Comparison of ENCODE assay signal across 11 cellular contexts in genomic region chr12:9868951-9869306, GRCh38. TPM values are rescaled to one million over a fixed set of nuclear protein-coding genes. Genes with fewer than 3 reads are reported as not detected.
DNase-seq lines count a peak whose midpoint lies in the region; ATAC-seq, FAIRE-seq and TF ChIP-seq lines count a peak whose summit lies in the region.
"Had no signal": no experiment of that assay in that cellular context is flagged by ENCODE, and none has a peak within 500 bp of the region (broad histone marks: within the 10 kb centered on the region; RNA-seq: fewer than 3 reads in every experiment).

No MANE protein-coding gene starts in this region.

- H3K79me2 ChIP-seq in HepG2 (ENCODE audit: insufficient read depth, low read length), result no peaks in the 10 kb centered on the region
- H3K79me2 ChIP-seq in K562 (ENCODE audit: control insufficient read depth, insufficient read depth, low read length), result no peaks in the 10 kb centered on the region

- TF ChIP-seq RAD21 in liver (IDR thresholded peaks at IDR 0.05), result no peak
- no peak for TF ChIP-seq RAD21 in HepG2 (CRISPR knock-in tag; IDR thresholded peaks at IDR 0.05)
- TF ChIP-seq RAD21 in K562 (CRISPR knock-in tag; conservative IDR thresholded peaks at IDR 0.05 in 1 of 2, IDR thresholded peaks at IDR 0.05 in 1 of 2), result no peak

- H3K27ac ChIP-seq in liver (ENCODE audit: low read depth in 1 of 2, low read length in 2 of 2) (peak overlapping the region; percentile 89), HepG2 (ENCODE audit: extremely low read length, insufficient read depth, low read length) (no peak overlapping the region), K562 (ENCODE audit: extremely low read depth, low read depth, low read length) (peak overlapping the region; percentile 43; the same call in 2 of the 3 replicates), muscle layer of colon (ENCODE audit: low read depth, low read length) (no peak overlapping the region)
- H3K27ac ChIP-seq: cardiac muscle cell had no signal

- H3K4me1 ChIP-seq in liver (ENCODE audit: control insufficient read depth in 4 of 4, insufficient read depth in 4 of 4, low read length in 3 of 4), result peaks cover 0 to 3% (median 2%) of the 10 kb centered on the region in 4 donors
- H3K4me1 ChIP-seq in HepG2 (ENCODE audit: insufficient read depth, low read length), result peaks cover 6% of the 10 kb centered on the region; the same call in 1 of the 2 replicates
- no peaks in the 10 kb centered on the region; a peak in 1 of 5 replicates for H3K4me1 ChIP-seq in K562 (replicated peaks in 1 of 2; ENCODE audit: control insufficient read depth in 2 of 2, insufficient read depth in 2 of 2, low read length in 2 of 2)
- H3K4me1 ChIP-seq in muscle layer of colon (ENCODE audit: insufficient read depth, low read length), result no peaks in the 10 kb centered on the region

- TF ChIP-seq CTCF in liver (IDR thresholded peaks at IDR 0.05; ENCODE audit: low read depth, low read length, missing input control) (no peak), HepG2 (CRISPR knock-in tag; IDR thresholded peaks at IDR 0.05) (no peak), K562 (IDR thresholded peaks at IDR 0.05 in 2 of 3, conservative IDR thresholded peaks at IDR 0.05 in 1 of 3; ENCODE audit: insufficient read depth in 2 of 3, low read depth in 1 of 3, low read length in 3 of 3) (no peak), GM13977 (IDR thresholded peaks at IDR 0.05; ENCODE audit: extremely low read depth, insufficient read depth, missing control alignments) (no peak), type B pancreatic cell (conservative IDR thresholded peaks at IDR 0.05) (no peak)

- no peak overlapping the region for H3K4me3 Mint-ChIP-seq in type B pancreatic cell

- TF ChIP-seq EP300 in HepG2 (IDR thresholded peaks at IDR 0.05; ENCODE audit: low read depth in 2 of 2, low read length in 2 of 2) (no peak), HepG2 (CRISPR knock-in tag; IDR thresholded peaks at IDR 0.05; ENCODE audit: borderline replicate concordance) (no peak), K562 (IDR thresholded peaks at IDR 0.05; ENCODE audit: low read length) (no peak)

- intact Hi-C loops in HepG2 (cut with micrococcal nuclease; ENCODE audit: unreplicated experiment) (no loop called here), K562 (cut with micrococcal nuclease) (no loop called here)

- no peak overlapping the region for H2AFZ ChIP-seq in HepG2 (ENCODE audit: low read length)
- H2AFZ ChIP-seq in K562 (ENCODE audit: low read depth, low read length), result peak overlapping the region; percentile 61

- H3K27me3 ChIP-seq in liver (ENCODE audit: control insufficient read depth in 4 of 4, insufficient read depth in 4 of 4, low read length in 3 of 4) (no peaks in the 10 kb centered on the region), HepG2 (ENCODE audit: control insufficient read depth in 1 of 2, insufficient read depth in 2 of 2, low read length in 2 of 2) (no peaks in the 10 kb centered on the region), K562 (ENCODE audit: control insufficient read depth in 2 of 2, insufficient read depth in 2 of 2, low read length in 2 of 2) (no peaks in the 10 kb centered on the region), muscle layer of colon (ENCODE audit: control insufficient read depth in 1 of 2, insufficient read depth in 2 of 2, low read length in 2 of 2) (no peaks in the 10 kb centered on the region)
- H3K27me3 ChIP-seq: cardiac muscle cell had no signal

- H3K4me1 Mint-ChIP-seq in type B pancreatic cell (ENCODE audit: unreplicated experiment), result peaks cover 3% of the 10 kb centered on the region

- H3K4me3 ChIP-seq in liver (ENCODE audit: low read depth in 1 of 3, low read length in 3 of 3) (peak overlapping the region; percentile 60 to 67 (median 63)), HepG2 (replicated peaks in 1 of 3; ENCODE audit: insufficient read depth in 1 of 3, low read depth in 2 of 3, low read length in 3 of 3) (no peak overlapping the region), K562 (peak overlapping the region; percentile 24), muscle layer of colon (ENCODE audit: low read depth in 1 of 2, low read length in 2 of 2) (peak overlapping the region; percentile 47 to 69)
- H3K4me3 ChIP-seq: cardiac muscle cell had no signal

- peak overlapping the region; percentile 79 to 97 for H3K9ac ChIP-seq in liver (ENCODE audit: low read depth in 1 of 2, low read length in 2 of 2)
- no peak overlapping the region for H3K9ac ChIP-seq in HepG2 (ENCODE audit: insufficient read depth, low read depth, low read length)
- H3K9ac ChIP-seq in K562 (ENCODE audit: insufficient read depth in 1 of 2, low read depth in 2 of 2, low read length in 2 of 2), result peak overlapping the region in 1 of 2 experiments; percentile 60; a peak in 2 of 4 replicates
- no peak overlapping the region for H3K9ac ChIP-seq in muscle layer of colon (ENCODE audit: low read length)

- H3K9me3 Mint-ChIP-seq in type B pancreatic cell, result no peaks in the 10 kb centered on the region

- H3K27ac Mint-ChIP-seq in type B pancreatic cell, result no peak overlapping the region

- no peak for ATAC-seq in HepG2
- ATAC-seq in K562, result no peak

- H3K27me3 Mint-ChIP-seq in type B pancreatic cell, result no peaks in the 10 kb centered on the region

- DNase-seq in HepG2 (ENCODE audit: low spot score) (no peak), K562 (ENCODE audit: extremely low read depth in 1 of 4, low spot score in 3 of 4) (no peak), anterior cingulate cortex (lab: John Stamatoyannopoulos, UW) (no peak), GM13977 (ENCODE audit: low spot score) (no peak), type B pancreatic cell (ENCODE audit: extremely low spot score, unreplicated experiment) (no peak), NOMO-1 treated with dmso at 0.1 percent for 144 hours (lab: John Stamatoyannopoulos, UW; ENCODE audit: unreplicated experiment) (no peak)
- DNase-seq: mesendoderm, SHP77 treated with DMSO at 0.1 percent for 48 hours had no signal

- no peak overlapping the region for H3K4me2 ChIP-seq in HepG2 (ENCODE audit: low read depth, low read length)
- H3K4me2 ChIP-seq in K562 (ENCODE audit: insufficient read depth, low read length), result peak overlapping the region; percentile 69

- no peak for FAIRE-seq in HepG2 (lab: Jason Lieb, UNC)
- FAIRE-seq in K562 (lab: Jason Lieb, UNC), result no peak

- CTCF ChIA-PET in HepG2 (lab: Yijun Ruan, JAX; ENCODE audit: low intra/inter-chr PET ratio, low total read pairs), result no interaction called here
- CTCF ChIA-PET in K562 (lab: Yijun Ruan, JAX; ENCODE audit: low intra/inter-chr PET ratio), result no interaction called here

- no peaks in the 10 kb centered on the region for H3K36me3 Mint-ChIP-seq in type B pancreatic cell

- BruUV-seq in HepG2 (replicated peaks; lab: Mats Ljungman, UMichigan) (no TSS peak), K562 (replicated peaks; lab: Mats Ljungman, UMichigan) (TSS peak; percentile 43)

- H3K9me1 ChIP-seq in K562 (ENCODE audit: control insufficient read depth, insufficient read depth, low read length), result no peaks in the 10 kb centered on the region

- TF ChIP-seq POLR2A in HepG2 (IDR thresholded peaks at IDR 0.05; ENCODE audit: insufficient read depth in 1 of 2, low read depth in 2 of 2, low read length in 2 of 2) (no peak), K562 (conservative IDR thresholded peaks at IDR 0.05) (no peak)

- WGBS in liver, result 15% methylated on average over 4 of the region's 4 CpGs
- WGBS in HepG2 (ENCODE audit: low lambda C conversion rate), result 49% methylated on average over 4 of the region's 4 CpGs
- 1% methylated on average over 4 of the region's 4 CpGs for WGBS in K562 (ENCODE audit: insufficient coverage, low coverage, missing lambda C conversion rate)

- H3K9me3 ChIP-seq in liver (ENCODE audit: control insufficient read depth in 4 of 4, low read length in 3 of 4) (no peaks in the 10 kb centered on the region), HepG2 (ENCODE audit: low read length) (no peaks in the 10 kb centered on the region), K562 (replicated peaks; ENCODE audit: control insufficient read depth, insufficient read depth, low read depth, low read length) (no peaks in the 10 kb centered on the region), muscle layer of colon (ENCODE audit: low read length) (no peaks in the 10 kb centered on the region)

- POLR2A ChIA-PET in HepG2 (lab: Yijun Ruan, JAX), result no interaction called here
- POLR2A ChIA-PET in K562 (lab: Yijun Ruan, JAX), result interaction anchor here (0.7 kb wide), 1 partner anchor 141 kb away, joined by 3 read pairs; no protein-coding TSS in a partner anchor

- no peaks in the 10 kb centered on the region for H4K20me1 ChIP-seq in HepG2 (ENCODE audit: insufficient read depth, low read length)
- H4K20me1 ChIP-seq in K562 (replicated peaks; ENCODE audit: control insufficient read depth, insufficient read depth, low read length), result no peaks in the 10 kb centered on the region

- H3K36me3 ChIP-seq in liver (ENCODE audit: control insufficient read depth in 4 of 4, insufficient read depth in 3 of 4, low read depth in 1 of 4, low read length in 3 of 4) (no peaks in the 10 kb centered on the region), HepG2 (replicated peaks in 1 of 2; ENCODE audit: control insufficient read depth in 1 of 2, insufficient read depth in 2 of 2, low read length in 2 of 2) (no peaks in the 10 kb centered on the region), K562 (ENCODE audit: control insufficient read depth, insufficient read depth, low read length) (no peaks in the 10 kb centered on the region), muscle layer of colon (ENCODE audit: insufficient read depth, low read length) (no peaks in the 10 kb centered on the region)
- H3K36me3 ChIP-seq: cardiac muscle cell had no signal

- in situ Hi-C loops in HepG2 (cut with HindIII; ENCODE audit: extremely low pct_ligation_motif_present, low pct_unique_long_range_greater_than_20kb) (no loop called here), K562 (cut with MboI) (no loop called here), GM13977 (cut with MboI; ENCODE audit: low pct_unique_long_range_greater_than_20kb, low sequenced_read_pairs, unreplicated experiment) (no loop called here)

RNA-seq across cellular contexts. Expression of gene CLEC2B, which starts 0.2 kb away (rescaled TPM):
- total RNA-seq in liver (1 to 10 TPM; 3.1 to 3.2 TPM), HepG2 (2016; rRNA removed; fragmentation: Illumina TruSeq; extraction: Trizol) (not detected in 2 replicates), K562 (2014; rRNA removed) (1.2 and 1.3 TPM in 2 replicates), K562 (2014; rRNA removed; fragmentation: Illumina TruSeq; extraction: Trizol) (2.3 and 2.8 TPM in 2 replicates), K562 (2015; rRNA removed; fragmentation: Illumina TruSeq; extraction: Trizol) (5.8 and 5.9 TPM in 2 replicates), K562 (2021) (1.8 and 2.1 TPM in 2 replicates), type B pancreatic cell (ENCODE audit: low replicate concordance) (not detected in 2 replicates)
- polyA plus RNA-seq in liver (1 to 10 TPM; 2.9 to 4.2 TPM), HepG2 (2011; rRNA removed) (not detected in 2 replicates), K562 (2011; rRNA removed) (3.2 and 6.6 TPM in 2 replicates), K562 (2014; fragmentation: Illumina TruSeq; extraction: Trizol) (2.1 and 2.9 TPM in 2 replicates), K562 (2014; fragmentation: Nextera tagmentation; extraction: Ambion mirVana) (1 to 10 TPM; 4.3 to 5.2 TPM), K562 (2014; rRNA removed) (2.1 and 2.9 TPM in 2 replicates)
- not detected in 2 replicates for total RNA-seq in HepG2 (2016; cell fraction: cytosol; rRNA removed; fragmentation: Illumina TruSeq; extraction: Trizol; ENCODE audit: low read depth)
- total RNA-seq in HepG2 (2016; cell fraction: insoluble cytoplasmic fraction; rRNA removed; fragmentation: Illumina TruSeq; extraction: Trizol), result not detected in 2 replicates
- not detected in 2 replicates for total RNA-seq in HepG2 (2016; cell fraction: membrane; rRNA removed; fragmentation: Illumina TruSeq; extraction: Trizol)
- total RNA-seq in HepG2 (2016; cell fraction: nucleus; rRNA removed; fragmentation: Illumina TruSeq; extraction: Trizol), result not detected in 2 replicates
- not detected in 2 replicates for polyA plus RNA-seq in HepG2 (2011; cell fraction: cytosol; rRNA removed)
- polyA plus RNA-seq in HepG2 (2011; cell fraction: nucleus; rRNA removed), result not detected in 2 replicates
- polyA plus RNA-seq in HepG2 (2012), result not detected in 2 replicates
- not detected in 2 replicates for polyA plus RNA-seq in HepG2 (2016; cell fraction: cytosol; fragmentation: Illumina TruSeq; extraction: Trizol; ENCODE audit: low read depth)
- not detected in 2 replicates for polyA plus RNA-seq in HepG2 (2016; cell fraction: insoluble cytoplasmic fraction; fragmentation: Illumina TruSeq; extraction: Trizol; ENCODE audit: low read depth)
- not detected in 2 replicates for polyA plus RNA-seq in HepG2 (2016; cell fraction: membrane; fragmentation: Illumina TruSeq; extraction: Trizol; ENCODE audit: low read depth)
- not detected in 2 replicates for polyA plus RNA-seq in HepG2 (2016; cell fraction: nucleus; fragmentation: Illumina TruSeq; extraction: Trizol; ENCODE audit: insufficient read depth, low read depth)
- polyA minus RNA-seq in HepG2 (2011; rRNA and poly(A)+ RNA removed; ENCODE audit: low replicate concordance), result 0.80 TPM in 1 of 2 replicates, not detected in the other
- polyA minus RNA-seq in HepG2 (2011; cell fraction: cytosol; rRNA and poly(A)+ RNA removed), result not detected in 2 replicates
- polyA minus RNA-seq in HepG2 (2011; cell fraction: nucleus; rRNA and poly(A)+ RNA removed), result not detected in 2 replicates
- 1.1 and 4.5 TPM in 2 replicates for total RNA-seq in K562 (2011; cell fraction: chromatin; rRNA removed; ENCODE audit: low replicate concordance)
- 0.33 and 0.66 TPM in 2 replicates for total RNA-seq in K562 (2011; cell fraction: nucleolus; rRNA removed)
- total RNA-seq in K562 (2011; cell fraction: nucleoplasm; rRNA removed), result 1.5 and 2.3 TPM in 2 replicates
- 0.30 and 2.3 TPM in 2 replicates for polyA plus RNA-seq in K562 (2011; cell fraction: cytosol; rRNA removed)
- 0.80 and 3.2 TPM in 2 replicates for polyA plus RNA-seq in K562 (2011; cell fraction: nucleus; rRNA removed)
- polyA plus RNA-seq in K562 (2012), result 2.5 and 4.1 TPM in 2 replicates
- 3.2 and 5.2 TPM in 2 replicates for polyA minus RNA-seq in K562 (2011; rRNA and poly(A)+ RNA removed)
- polyA minus RNA-seq in K562 (2011; cell fraction: cytosol; rRNA and poly(A)+ RNA removed), result 2.0 and 3.1 TPM in 2 replicates
- 1.8 and 4.0 TPM in 2 replicates for polyA minus RNA-seq in K562 (2011; cell fraction: nucleus; rRNA and poly(A)+ RNA removed)
- total RNA-seq: cardiac muscle cell had no signal

RNA-seq across cellular contexts. Expression of gene KLRF2, which starts 12.4 kb away (rescaled TPM):
- total RNA-seq in liver (not detected), HepG2 (2016; rRNA removed; fragmentation: Illumina TruSeq; extraction: Trizol) (not detected in 2 replicates), K562 (2014; rRNA removed) (not detected in 2 replicates), K562 (2014; rRNA removed; fragmentation: Illumina TruSeq; extraction: Trizol) (not detected in 2 replicates), K562 (2015; rRNA removed; fragmentation: Illumina TruSeq; extraction: Trizol) (not detected in 2 replicates), K562 (2021) (not detected in 2 replicates), type B pancreatic cell (ENCODE audit: low replicate concordance) (not detected in 2 replicates)
- polyA plus RNA-seq in liver (not detected), HepG2 (2011; rRNA removed) (not detected in 2 replicates), K562 (2011; rRNA removed) (not detected in 2 replicates), K562 (2014; fragmentation: Illumina TruSeq; extraction: Trizol) (not detected in 2 replicates), K562 (2014; fragmentation: Nextera tagmentation; extraction: Ambion mirVana) (not detected), K562 (2014; rRNA removed) (not detected in 2 replicates)
- not detected in 2 replicates for total RNA-seq in HepG2 (2016; cell fraction: cytosol; rRNA removed; fragmentation: Illumina TruSeq; extraction: Trizol; ENCODE audit: low read depth)
- not detected in 2 replicates for total RNA-seq in HepG2 (2016; cell fraction: insoluble cytoplasmic fraction; rRNA removed; fragmentation: Illumina TruSeq; extraction: Trizol)
- total RNA-seq in HepG2 (2016; cell fraction: membrane; rRNA removed; fragmentation: Illumina TruSeq; extraction: Trizol), result not detected in 2 replicates
- not detected in 2 replicates for total RNA-seq in HepG2 (2016; cell fraction: nucleus; rRNA removed; fragmentation: Illumina TruSeq; extraction: Trizol)
- not detected in 2 replicates for polyA plus RNA-seq in HepG2 (2011; cell fraction: cytosol; rRNA removed)
- not detected in 2 replicates for polyA plus RNA-seq in HepG2 (2011; cell fraction: nucleus; rRNA removed)
- not detected in 2 replicates for polyA plus RNA-seq in HepG2 (2012)
- polyA plus RNA-seq in HepG2 (2016; cell fraction: cytosol; fragmentation: Illumina TruSeq; extraction: Trizol; ENCODE audit: low read depth), result not detected in 2 replicates
- polyA plus RNA-seq in HepG2 (2016; cell fraction: insoluble cytoplasmic fraction; fragmentation: Illumina TruSeq; extraction: Trizol; ENCODE audit: low read depth), result not detected in 2 replicates
- polyA plus RNA-seq in HepG2 (2016; cell fraction: membrane; fragmentation: Illumina TruSeq; extraction: Trizol; ENCODE audit: low read depth), result not detected in 2 replicates
- not detected in 2 replicates for polyA plus RNA-seq in HepG2 (2016; cell fraction: nucleus; fragmentation: Illumina TruSeq; extraction: Trizol; ENCODE audit: insufficient read depth, low read depth)
- not detected in 2 replicates for polyA minus RNA-seq in HepG2 (2011; rRNA and poly(A)+ RNA removed; ENCODE audit: low replicate concordance)
- not detected in 2 replicates for polyA minus RNA-seq in HepG2 (2011; cell fraction: cytosol; rRNA and poly(A)+ RNA removed)
- polyA minus RNA-seq in HepG2 (2011; cell fraction: nucleus; rRNA and poly(A)+ RNA removed), result not detected in 2 replicates
- total RNA-seq in K562 (2011; cell fraction: chromatin; rRNA removed; ENCODE audit: low replicate concordance), result not detected in 2 replicates
- not detected in 2 replicates for total RNA-seq in K562 (2011; cell fraction: nucleolus; rRNA removed)
- not detected in 2 replicates for total RNA-seq in K562 (2011; cell fraction: nucleoplasm; rRNA removed)
- polyA plus RNA-seq in K562 (2011; cell fraction: cytosol; rRNA removed), result not detected in 2 replicates
- not detected in 2 replicates for polyA plus RNA-seq in K562 (2011; cell fraction: nucleus; rRNA removed)
- polyA plus RNA-seq in K562 (2012), result not detected in 2 replicates
- polyA minus RNA-seq in K562 (2011; rRNA and poly(A)+ RNA removed), result not detected in 2 replicates
- not detected in 2 replicates for polyA minus RNA-seq in K562 (2011; cell fraction: cytosol; rRNA and poly(A)+ RNA removed)
- polyA minus RNA-seq in K562 (2011; cell fraction: nucleus; rRNA and poly(A)+ RNA removed), result not detected in 2 replicates
- total RNA-seq: cardiac muscle cell had no signal
- polyA plus RNA-seq: cardiac muscle cell had no signal

RNA-seq across cellular contexts. Expression of gene KLRF1, which starts 41.6 kb away (rescaled TPM):
- 1 to 10 TPM in 1 of 2 donors, under 1 TPM in 1; 0.56 to 1.5 TPM for total RNA-seq in liver
- polyA plus RNA-seq in liver, result under 1 TPM; 0.18 to 0.96 TPM
- total RNA-seq in HepG2 (2016; rRNA removed; fragmentation: Illumina TruSeq; extraction: Trizol), result not detected in 2 replicates
- total RNA-seq in HepG2 (2016; cell fraction: cytosol; rRNA removed; fragmentation: Illumina TruSeq; extraction: Trizol; ENCODE audit: low read depth), result not detected in 2 replicates
- total RNA-seq in HepG2 (2016; cell fraction: insoluble cytoplasmic fraction; rRNA removed; fragmentation: Illumina TruSeq; extraction: Trizol), result not detected in 2 replicates
- not detected in 2 replicates for total RNA-seq in HepG2 (2016; cell fraction: membrane; rRNA removed; fragmentation: Illumina TruSeq; extraction: Trizol)
- total RNA-seq in HepG2 (2016; cell fraction: nucleus; rRNA removed; fragmentation: Illumina TruSeq; extraction: Trizol), result not detected in 2 replicates
- not detected in 2 replicates for polyA plus RNA-seq in HepG2 (2011; rRNA removed)
- not detected in 2 replicates for polyA plus RNA-seq in HepG2 (2011; cell fraction: cytosol; rRNA removed)
- not detected in 2 replicates for polyA plus RNA-seq in HepG2 (2011; cell fraction: nucleus; rRNA removed)
- not detected in 2 replicates for polyA plus RNA-seq in HepG2 (2012)
- polyA plus RNA-seq in HepG2 (2016; cell fraction: cytosol; fragmentation: Illumina TruSeq; extraction: Trizol; ENCODE audit: low read depth), result not detected in 2 replicates
- polyA plus RNA-seq in HepG2 (2016; cell fraction: insoluble cytoplasmic fraction; fragmentation: Illumina TruSeq; extraction: Trizol; ENCODE audit: low read depth), result not detected in 2 replicates
- polyA plus RNA-seq in HepG2 (2016; cell fraction: membrane; fragmentation: Illumina TruSeq; extraction: Trizol; ENCODE audit: low read depth), result not detected in 2 replicates
- polyA plus RNA-seq in HepG2 (2016; cell fraction: nucleus; fragmentation: Illumina TruSeq; extraction: Trizol; ENCODE audit: insufficient read depth, low read depth), result not detected in 2 replicates
- not detected in 2 replicates for polyA minus RNA-seq in HepG2 (2011; rRNA and poly(A)+ RNA removed; ENCODE audit: low replicate concordance)
- not detected in 2 replicates for polyA minus RNA-seq in HepG2 (2011; cell fraction: cytosol; rRNA and poly(A)+ RNA removed)
- not detected in 2 replicates for polyA minus RNA-seq in HepG2 (2011; cell fraction: nucleus; rRNA and poly(A)+ RNA removed)
- 0.42 and 1.4 TPM in 2 replicates for total RNA-seq in K562 (2011; cell fraction: chromatin; rRNA removed; ENCODE audit: low replicate concordance)
- 0.53 TPM in 1 of 2 replicates, not detected in the other for total RNA-seq in K562 (2011; cell fraction: nucleolus; rRNA removed)
- total RNA-seq in K562 (2011; cell fraction: nucleoplasm; rRNA removed), result 2.4 TPM in 1 of 2 replicates, not detected in the other
- total RNA-seq in K562 (2014; rRNA removed), result 0.24 and 0.77 TPM in 2 replicates
- 0.99 and 1.1 TPM in 2 replicates for total RNA-seq in K562 (2014; rRNA removed; fragmentation: Illumina TruSeq; extraction: Trizol)
- 0.90 and 1.1 TPM in 2 replicates for total RNA-seq in K562 (2015; rRNA removed; fragmentation: Illumina TruSeq; extraction: Trizol)
- total RNA-seq in K562 (2021), result 0.72 and 1.3 TPM in 2 replicates
- 1.1 and 1.3 TPM in 2 replicates for polyA plus RNA-seq in K562 (2011; rRNA removed)
- 0.71 TPM in 1 of 2 replicates, not detected in the other for polyA plus RNA-seq in K562 (2011; cell fraction: cytosol; rRNA removed)
- polyA plus RNA-seq in K562 (2011; cell fraction: nucleus; rRNA removed), result 0.55 and 2.5 TPM in 2 replicates
- 1.0 and 1.1 TPM in 2 replicates for polyA plus RNA-seq in K562 (2012)
- polyA plus RNA-seq in K562 (2014; fragmentation: Illumina TruSeq; extraction: Trizol), result 1.00 and 1.3 TPM in 2 replicates
- under 1 TPM; 0.48 to 0.53 TPM for polyA plus RNA-seq in K562 (2014; fragmentation: Nextera tagmentation; extraction: Ambion mirVana)
- polyA plus RNA-seq in K562 (2014; rRNA removed), result 1.8 and 2.1 TPM in 2 replicates
- 0.21 and 0.36 TPM in 2 replicates for polyA minus RNA-seq in K562 (2011; rRNA and poly(A)+ RNA removed)
- polyA minus RNA-seq in K562 (2011; cell fraction: cytosol; rRNA and poly(A)+ RNA removed), result not detected in 2 replicates
- 0.78 TPM in 1 of 2 replicates, not detected in the other for polyA minus RNA-seq in K562 (2011; cell fraction: nucleus; rRNA and poly(A)+ RNA removed)
- not detected in 2 replicates for total RNA-seq in type B pancreatic cell (ENCODE audit: low replicate concordance)
- total RNA-seq: cardiac muscle cell had no signal
- polyA plus RNA-seq: cardiac muscle cell had no signal

Comparison
In these comparisons a context has a peak if more than half of its experiments do, and no peak if none do; other contexts are left out.
1. H3K27ac ChIP-seq: peak in liver (2 of 2) and K562 (single experiment); none in HepG2 (single experiment) and muscle layer of colon (single experiment).
2. H3K4me3 ChIP-seq: peak in liver (3 of 3), K562 (single experiment) and muscle layer of colon (2 of 2); none in HepG2 (0 of 3).
3. H3K9ac ChIP-seq: peak in liver (2 of 2); none in HepG2 (single experiment) and muscle layer of colon (single experiment).